Comparison of ENCODE assay signal across 34 cellular contexts in genomic region chr4:181890031-181890430, GRCh38.
"Had no signal": no experiment of that assay in that cellular context is flagged by ENCODE, and none has a peak within 500 bp of the region (broad histone marks: within the 10 kb centered on the region; RNA-seq: fewer than 3 reads in every experiment).

No MANE protein-coding gene starts in this region.

- H3K4me2 ChIP-seq: KMS-11 had no signal

- H3K27me3 ChIP-seq: MG63 had no signal

- DNase-seq: Karpas-422, Kasumi-1, KBM-7, KG1, MG63, MM.1S, MV-4-11, NCI-H1048, NCI-H1092, NCI-H1092 treated with DMSO at 0.1 percent for 48 hours, NCI-H1105, NCI-H1105 treated with DMSO at 0.1 percent for 48 hours, NCI-H1417 treated with DMSO at 0.1 percent for 48 hours, NCI-H1436, NCI-H1436 treated with DMSO at 0.1 percent for 48 hours, NCI-H146, NCI-H1694, NCI-H1694 treated with DMSO at 0.1 percent for 48 hours, NCI-H187, NCI-H187 treated with DMSO at 0.1 percent for 48 hours, NCI-H1930, NCI-H2029, NCI-H2029 treated with DMSO at 0.1 percent for 48 hours, NCI-H2081, NCI-H2081 treated with DMSO at 0.1 percent for 48 hours, NCI-H2107, NCI-H2171, NCI-H2171 treated with DMSO at 0.1 percent for 48 hours, NCI-H2227 treated with DMSO at 0.1 percent for 48 hours, NCI-H226, NCI-H345, NCI-H446, NCI-H446 treated with DMSO at 0.1 percent for 48 hours had no signal

- H3K36me3 ChIP-seq: MG63 had no signal

- H3K4me3 ChIP-seq: MG63 had no signal

- H3K9ac ChIP-seq: KMS-11 had no signal

- H3K9me3 ChIP-seq: MG63 had no signal

- H3K27ac ChIP-seq: KMS-11 had no signal
